In the genomic region with DNA sequence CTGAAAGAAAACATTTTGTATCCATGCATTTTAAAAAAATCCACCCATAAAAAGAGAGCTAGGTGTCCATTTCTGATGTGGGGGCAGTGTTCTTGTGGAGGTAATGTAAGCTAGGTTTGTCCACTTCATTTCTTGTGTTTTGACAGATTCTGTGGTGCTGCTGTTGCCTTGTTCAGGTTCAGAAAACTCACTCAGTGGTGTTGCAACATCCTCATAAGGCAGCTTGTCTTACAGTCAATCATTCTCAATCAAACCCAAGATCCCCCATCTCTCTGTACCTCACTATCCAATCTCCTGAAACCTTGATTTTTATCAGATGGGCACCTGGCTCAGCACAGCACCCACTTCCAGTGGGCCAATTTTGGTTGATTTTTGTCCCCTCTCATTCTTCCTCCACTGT, we compare ENCODE assay signal across 30 cellular contexts.
"Had no signal": no experiment of that assay in that cellular context is flagged by ENCODE, and none has a peak within 500 bp of the region (broad histone marks: within the 10 kb centered on the region; RNA-seq: fewer than 3 reads in every experiment).

No MANE protein-coding gene starts in this region.

- FAIRE-seq: islet of Langerhans, kidney, small intestine had no signal

- H3K4me3 ChIP-seq: left lung, lower lobe of right lung, neural progenitor cell, sigmoid colon, tibial nerve, upper lobe of left lung, vagina had no signal

- H3K4me1 ChIP-seq: left lung, lower lobe of right lung, neural progenitor cell, parathyroid adenoma had no signal

- H3K9ac ChIP-seq: neural progenitor cell, parathyroid adenoma had no signal

- ATAC-seq: left colon; left lung; lower lobe of right lung; natural killer cell; right cardiac atrium; stimulated activated memory B cell treated with anti-CD40 and anti-IgM and Interleukin-4, amounts not matched to agents 10 μg/mL and 1 μg/mL and 100 μg/mL, for 72 hours; stimulated activated naive CD8-positive, alpha-beta T cell treated with anti-CD3 and anti-CD28 coated beads, Interleukin-15, amount 100 ng/mL, for 72 hours had no signal

- H3K27me3 ChIP-seq: left lung, neural progenitor cell, sigmoid colon, tibial nerve, upper lobe of left lung, vagina had no signal

- DNase-seq: hippocampal formation; kidney; left colon; left lung; lower lobe of right lung; mammary epithelial cell; mesenchymal stem cell; naive B cell; natural killer cell; nephron progenitor cell; occipital lobe; retina; right cardiac atrium; sigmoid colon; small intestine; stimulated activated CD4-positive, alpha-beta T cell treated with anti-CD3 and anti-CD28 coated beads, Interleukin-1b, Interleukin-23, amount 100 ng/mL, for 48 hours; stimulated activated CD4-positive, alpha-beta T cell treated with anti-CD3 and anti-CD28 coated beads, Interleukin-2, amount 100 ng/mL, for 48 hours; stimulated activated CD4-positive, alpha-beta T cell treated with anti-CD3 and anti-CD28 coated beads, Interleukin-4, amount 100 ng/mL, for 4 hours; stimulated activated CD8-positive, alpha-beta memory T cell treated with anti-CD3 and anti-CD28 coated beads, Interleukin-4, amount 100 ng/mL, for 48 hours; stimulated activated naive CD4-positive, alpha-beta T cell treated with Interleukin-2 at 50 U/mL for 16 hours; stimulated activated naive CD8-positive, alpha-beta T cell treated with anti-CD3 and anti-CD28 coated beads, Interleukin-15, amount 100 ng/mL, for 72 hours; substantia nigra; upper lobe of left lung had no signal

- H3K79me2 ChIP-seq: parathyroid adenoma had no signal

- H3K9me3 ChIP-seq: left lung, lower lobe of right lung, neutrophil, sigmoid colon, upper lobe of left lung, vagina had no signal

- H3K36me3 ChIP-seq: left lung, lower lobe of right lung, neural progenitor cell, neutrophil, sigmoid colon, tibial nerve, upper lobe of left lung, vagina had no signal

- H3K4me2 ChIP-seq: neural progenitor cell had no signal

- H3K27ac ChIP-seq: left lung, lower lobe of right lung, neural progenitor cell, neutrophil, parathyroid adenoma, sigmoid colon, tibial nerve, upper lobe of left lung, vagina had no signal

- H2AFZ ChIP-seq: neural progenitor cell, parathyroid adenoma had no signal
